20 cellular contexts compared by ENCODE assay signal in the genomic region with DNA sequence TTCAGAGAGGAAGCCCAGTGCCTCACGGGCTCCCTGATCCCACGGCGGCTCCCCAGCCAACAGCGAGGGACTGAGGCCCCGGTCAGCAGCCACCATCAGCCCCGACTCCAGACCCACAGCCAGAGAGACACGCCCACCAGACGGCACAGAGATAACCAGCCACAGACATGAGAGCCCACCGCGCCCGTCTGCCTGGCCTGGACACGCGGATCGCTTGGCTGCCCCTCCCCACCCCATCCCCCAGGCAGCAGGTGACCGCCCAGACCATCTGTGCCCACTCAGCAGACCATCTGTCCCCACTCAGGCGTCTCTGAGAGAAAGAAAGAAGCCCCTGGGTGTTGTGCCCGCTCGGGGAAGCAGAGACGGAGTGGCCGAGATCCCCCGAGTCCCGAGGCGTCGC. TPM values are rescaled to one million over a fixed set of nuclear protein-coding genes. Genes with fewer than 3 reads are reported as not detected.
DNase-seq lines count a peak whose midpoint lies in the region; TF ChIP-seq lines count a peak whose summit lies in the region.
"Had no signal": no experiment of that assay in that cellular context is flagged by ENCODE, and none has a peak within 500 bp of the region (broad histone marks: within the 10 kb centered on the region; RNA-seq: fewer than 3 reads in every experiment).

No MANE protein-coding gene starts in this region.

- H3K36me3 Mint-ChIP-seq in endodermal cell (ENCODE audit: low read depth) = no peaks in the 10 kb centered on the region
- no peaks in the 10 kb centered on the region for H3K36me3 Mint-ChIP-seq in Calu3 (ENCODE audit: insufficient read depth, unreplicated experiment)
- H3K36me3 Mint-ChIP-seq: CD14-positive monocyte had no signal

- no TSS peak for BruUV-seq in Calu3 (replicated peaks; lab: Mats Ljungman, UMichigan)

- peaks cover 0 to 92% (median 25%) of the 10 kb centered on the region in 11 experiments; a peak in 13 of 22 replicates for H4K20me1 ChIP-seq in BLaER1 treated with 17β-estradiol and CSF1 and Interleukin-3, amounts not matched to agents 10 nM and 100 nM

- H3K4me1 Mint-ChIP-seq in endodermal cell = peaks cover 2% of the 10 kb centered on the region
- H3K4me1 Mint-ChIP-seq in Calu3 (ENCODE audit: low read depth, unreplicated experiment) = no peaks in the 10 kb centered on the region
- H3K4me1 Mint-ChIP-seq: CD14-positive monocyte had no signal

- H3K27me3 Mint-ChIP-seq in endodermal cell (ENCODE audit: insufficient read depth) = no peaks in the 10 kb centered on the region
- peaks cover 100% of the 10 kb centered on the region for H3K27me3 Mint-ChIP-seq in Calu3 (ENCODE audit: unreplicated experiment)

- WGBS in endodermal cell (ENCODE audit: insufficient coverage in 1 of 2, insufficient read length in 1 of 2), 2 experiments = 89 to 98% methylated on average over 7 to 24 of the region's 24 CpGs

- H3K4me3 ChIP-seq in BLaER1 treated with 17β-estradiol and CSF1 and Interleukin-3, amounts not matched to agents 10 nM and 100 nM = no peak overlapping the region
- H3K4me3 ChIP-seq in HEK293 (ENCODE audit: low read depth, low read length) (no peak overlapping the region), NT2/D1 (ENCODE audit: insufficient read length, low read depth) (no peak overlapping the region), endodermal cell (ENCODE audit: low read length) (no peak overlapping the region), left ventricle myocardium inferior (no peak overlapping the region)
- H3K4me3 ChIP-seq: GM12878, SJCRH30 had no signal

- H3K9ac ChIP-seq in BLaER1 treated with 17β-estradiol and CSF1 and Interleukin-3, amounts not matched to agents 10 nM and 100 nM = no peak overlapping the region
- peak overlapping the region; percentile 14 for H3K9ac ChIP-seq in NT2/D1 (ENCODE audit: insufficient read length, low read depth)
- H3K9ac ChIP-seq in endodermal cell (ENCODE audit: extremely low read depth, low read length, poor library complexity, severe bottlenecking) = no peak overlapping the region

- TF ChIP-seq CTCF in HEK293 (tag by site-specific recombination; IDR thresholded peaks at IDR 0.05) = no peak
- no peak for TF ChIP-seq CTCF in endodermal cell (conservative IDR thresholded peaks at IDR 0.05)
- TF ChIP-seq CTCF in Calu3 (IDR thresholded peaks at IDR 0.05; ENCODE audit: unreplicated experiment) = no peak
- no peak for TF ChIP-seq CTCF in left ventricle myocardium inferior (IDR thresholded peaks at IDR 0.05; ENCODE audit: borderline replicate concordance)

- DNase-seq in NT2/D1 (ENCODE audit: low read depth, low spot score) (no peak), endodermal cell (no peak), NCI-H510A treated with DMSO at 0.1 percent for 48 hours (lab: John Stamatoyannopoulos, UW) (no peak), SKM-1 treated with dmso at 0.1 percent for 144 hours (lab: John Stamatoyannopoulos, UW; ENCODE audit: unreplicated experiment) (no peak), Calu3 (no peak), left ventricle myocardium inferior (no peak)
- DNase-seq: DMS153, KBM-7, NCI-H1105, NCI-H1694, NCI-H2081 treated with DMSO at 0.1 percent for 48 hours, NCI-H2227 treated with DMSO at 0.1 percent for 48 hours, NCI-H526 treated with DMSO at 0.1 percent for 48 hours, SJCRH30 had no signal

- POLR2A ChIA-PET in HEK293 (lab: Yijun Ruan, JAX) = no interaction called here

- no peaks in the 10 kb centered on the region for H3K36me3 ChIP-seq in BLaER1 treated with 17β-estradiol and CSF1 and Interleukin-3, amounts not matched to agents 10 nM and 100 nM
- H3K36me3 ChIP-seq in HEK293 (ENCODE audit: control insufficient read depth in 2 of 2, insufficient read depth in 1 of 2, low read length in 2 of 2) (no peaks in the 10 kb centered on the region), NT2/D1 (ENCODE audit: insufficient read depth, insufficient read length, low read length) (peaks cover 6% of the 10 kb centered on the region), endodermal cell (ENCODE audit: control insufficient read depth, insufficient read depth, low read length) (no peaks in the 10 kb centered on the region), left ventricle myocardium inferior (no peaks in the 10 kb centered on the region)
- H3K36me3 ChIP-seq: SJCRH30 had no signal

- peaks cover 87 to 98% (median 97%) of the 10 kb centered on the region in 11 experiments for H3K27me3 ChIP-seq in BLaER1 treated with 17β-estradiol and CSF1 and Interleukin-3, amounts not matched to agents 10 nM and 100 nM
- no peaks in the 10 kb centered on the region for H3K27me3 ChIP-seq in NT2/D1 (ENCODE audit: insufficient read depth, insufficient read length)
- H3K27me3 ChIP-seq in endodermal cell (ENCODE audit: control insufficient read depth, insufficient read depth, low read length, poor library complexity, severe bottlenecking) = no peaks in the 10 kb centered on the region
- peaks cover 98% of the 10 kb centered on the region for H3K27me3 ChIP-seq in left ventricle myocardium inferior (ENCODE audit: low read depth)

- intact Hi-C loops in Calu3 (cut with micrococcal nuclease; ENCODE audit: unreplicated experiment) = no loop called here
- intact Hi-C loops in left ventricle myocardium inferior (cut with micrococcal nuclease) = no loop called here

- H3K27ac ChIP-seq in BLaER1 treated with 17β-estradiol and CSF1 and Interleukin-3, amounts not matched to agents 10 nM and 100 nM = no peak overlapping the region
- H3K27ac ChIP-seq in HEK293 (ENCODE audit: extremely low read depth, low read depth, low read length) (no peak overlapping the region), endodermal cell (ENCODE audit: low read depth, low read length) (peak overlapping the region; percentile 66), left ventricle myocardium inferior (replicated peaks) (no peak overlapping the region)
- H3K27ac ChIP-seq: SJCRH30 had no signal

- H3K9me3 Mint-ChIP-seq in endodermal cell (no peaks in the 10 kb centered on the region), Calu3 (ENCODE audit: low read depth, unreplicated experiment) (no peaks in the 10 kb centered on the region)

- peaks cover 7 to 30% (median 20%) of the 10 kb centered on the region in 10 experiments; a peak in 18 of 20 replicates for H3K4me1 ChIP-seq in BLaER1 treated with 17β-estradiol and CSF1 and Interleukin-3, amounts not matched to agents 10 nM and 100 nM
- H3K4me1 ChIP-seq in HEK293 (ENCODE audit: control insufficient read depth, insufficient read depth, low read length) (no peaks in the 10 kb centered on the region), NT2/D1 (ENCODE audit: insufficient read depth, insufficient read length) (peaks cover 22% of the 10 kb centered on the region), endodermal cell (ENCODE audit: control insufficient read depth, insufficient read depth, low read length) (no peaks in the 10 kb centered on the region), left ventricle myocardium inferior (no peaks in the 10 kb centered on the region)
- H3K4me1 ChIP-seq: SJCRH30 had no signal

- CTCF ChIA-PET in HEK293 (lab: Yijun Ruan, JAX) (no interaction called here), Calu3 (lab: Charles Lee) (no interaction called here)

- H3K9me3 ChIP-seq in BLaER1 treated with 17β-estradiol and CSF1 and Interleukin-3, amounts not matched to agents 10 nM and 100 nM (replicated peaks in 1 of 11) = no peaks in the 10 kb centered on the region
- H3K9me3 ChIP-seq in HEK293 (ENCODE audit: control insufficient read depth, insufficient read depth, low read depth, low read length) (no peaks in the 10 kb centered on the region), NT2/D1 (ENCODE audit: insufficient read depth, low read length) (no peaks in the 10 kb centered on the region), endodermal cell (ENCODE audit: control insufficient read depth, low read length) (no peaks in the 10 kb centered on the region), left ventricle myocardium inferior (replicated peaks) (no peaks in the 10 kb centered on the region)
- H3K9me3 ChIP-seq: SJCRH30 had no signal

- peak overlapping the region in 7 of 11 experiments; percentile 48 to 60 (median 54); a peak in 12 of 22 replicates for H3K4me2 ChIP-seq in BLaER1 treated with 17β-estradiol and CSF1 and Interleukin-3, amounts not matched to agents 10 nM and 100 nM

- H3K4me3 Mint-ChIP-seq in endodermal cell (no peak overlapping the region), Calu3 (ENCODE audit: low read depth, unreplicated experiment) (no peak overlapping the region)
- H3K4me3 Mint-ChIP-seq: CD14-positive monocyte had no signal

- H3K27ac Mint-ChIP-seq in endodermal cell (no peak overlapping the region), Calu3 (ENCODE audit: unreplicated experiment) (no peak overlapping the region)

TF ChIP-seq in HEK293, 187 proteins besides CTCF, POLR2A, EP300 and RAD21:
- no peak for TF ChIP-seq ZNF221 (tag by site-specific recombination; IDR thresholded peaks at IDR 0.05; ENCODE audit: borderline replicate concordance)
- 0 out of 2 replicates have a peak, but pooled peaks have one; percentile 10 for TF ChIP-seq KLF1 (tag by site-specific recombination; IDR thresholded peaks at IDR 0.05)

RNA-seq across cellular contexts. Expression of a gene that starts 55.5 kb away (rescaled TPM):
- total RNA-seq in endodermal cell (under 1 TPM in 1 of 2 donors, not detected in 1; 0.46 TPM), Calu3 (2022) (not detected in 2 replicates), left ventricle myocardium inferior (0.38 TPM)
- 9.6 TPM for polyA plus RNA-seq in endodermal cell (2013, experiment 1 of 2)
- 5.6 TPM for polyA plus RNA-seq in endodermal cell (2013, experiment 2 of 2)
- total RNA-seq: H4, HepG2 had no signal
- polyA plus RNA-seq: CD14-positive monocyte, HepG2 had no signal

RNA-seq across cellular contexts. Expression of a gene that starts 55.8 kb away (rescaled TPM):
- 10 to 100 TPM; 36.4 to 62.8 TPM for total RNA-seq in endodermal cell
- 111 TPM for polyA plus RNA-seq in endodermal cell (2013, experiment 1 of 2)
- polyA plus RNA-seq in endodermal cell (2013, experiment 2 of 2) = 96.8 TPM
- total RNA-seq in Calu3 (2022) = 0.07 and 0.38 TPM in 2 replicates
- total RNA-seq in left ventricle myocardium inferior = 2.3 TPM
- total RNA-seq: HepG2, SJCRH30 had no signal
- polyA plus RNA-seq: CD14-positive monocyte, HepG2 had no signal

Comparison
In these comparisons a context has a peak if more than half of its experiments do, and no peak if none do; other contexts are left out.
1. RNA of a gene that starts 55.8 kb away (total RNA-seq): 36.4 to 62.8 TPM in endodermal cell; 2.3 TPM in left ventricle myocardium inferior (single experiment) and 0.07 to 0.38 TPM in Calu3; every median in the first group is over 10 times any median in the second.